ENCODE assay signal across 17 cellular contexts in genomic region chr10:133123746-133124356, GRCh38. TPM values are rescaled to one million over a fixed set of nuclear protein-coding genes. Genes with fewer than 3 reads are reported as not detected.
A peak's percentile ranks its signal among the peaks of the same experiment; 100 is the strongest.
DNase-seq lines count a peak whose midpoint lies in the region; ATAC-seq and TF ChIP-seq lines count a peak whose summit lies in the region.
"Had no signal": no experiment of that assay in that cellular context is flagged by ENCODE, and none has a peak within 500 bp of the region (broad histone marks: within the 10 kb centered on the region; RNA-seq: fewer than 3 reads in every experiment).

No MANE protein-coding gene starts in this region.

- H3K4me1 Mint-ChIP-seq in CD14-positive monocyte, result peaks cover 3% of the 10 kb centered on the region
- H3K4me1 Mint-ChIP-seq in T-helper 2 cell treated with Interferon-gamma antibody and Interleukin-4, amounts not matched to agents 5 μg/mL and 100 μg/mL, for 36 hours (ENCODE audit: low read depth), result no peaks in the 10 kb centered on the region

- no peak overlapping the region for H3K27ac ChIP-seq in left ventricle myocardium inferior (replicated peaks)
- H3K27ac ChIP-seq: A549, KMS-11 had no signal

- TF ChIP-seq RAD21 in Ishikawa (IDR thresholded peaks at IDR 0.05; ENCODE audit: low read depth), result no peak

- peaks cover 12% of the 10 kb centered on the region for H3K9me3 ChIP-seq in left ventricle myocardium inferior (replicated peaks)
- H3K9me3 ChIP-seq: A549, MG63 had no signal

- H3K27me3 ChIP-seq in left ventricle myocardium inferior (ENCODE audit: low read depth), result peaks cover 48% of the 10 kb centered on the region

- H3K4me1 ChIP-seq in left ventricle myocardium inferior, result peaks cover 4% of the 10 kb centered on the region
- H3K4me1 ChIP-seq: A549, Caco-2 had no signal

- no peaks in the 10 kb centered on the region for H3K36me3 ChIP-seq in left ventricle myocardium inferior
- H3K36me3 ChIP-seq: MG63 had no signal

- no peak overlapping the region for H3K4me3 ChIP-seq in left ventricle myocardium inferior
- H3K4me3 ChIP-seq: A549, MG63 had no signal

- ATAC-seq in Right ventricle myocardium inferior, result no peak
- ATAC-seq in left ventricle myocardium superior, result no peak

- intact Hi-C loops in Right ventricle myocardium inferior (cut with DNase I) (loop anchor here (2.0 to 10.0 kb wide), 2 partner anchors 219 to 287 kb away; no protein-coding TSS in a partner anchor), left ventricle myocardium inferior (cut with micrococcal nuclease) (no loop called here), left ventricle myocardium superior (cut with micrococcal nuclease) (no loop called here), posterior vena cava (cut with DNase I) (loop anchor here (5.0 to 10.0 kb wide), 2 partner anchors 179 to 182 kb away; partner anchors contain the start of gene CFAP46 (in 2 of the 2)), CD14-positive monocyte (cut with micrococcal nuclease) (loop anchor here (2.0 kb wide), 1 partner anchor 183 kb away; no protein-coding TSS in a partner anchor)

- H3K9me3 Mint-ChIP-seq in CD14-positive monocyte, result peaks cover 5 to 16% (median 11%) of the 10 kb centered on the region in 7 donors
- H3K9me3 Mint-ChIP-seq in T-helper 2 cell treated with Interferon-gamma antibody and Interleukin-4, amounts not matched to agents 5 μg/mL and 100 μg/mL, for 36 hours, result peaks cover 2% of the 10 kb centered on the region

- H3K4me3 Mint-ChIP-seq in CD14-positive monocyte, result peak overlapping the region in 1 of 2 donors; percentile 21
- no peak overlapping the region for H3K4me3 Mint-ChIP-seq in T-helper 2 cell treated with Interferon-gamma antibody and Interleukin-4, amounts not matched to agents 5 μg/mL and 100 μg/mL, for 36 hours

- no peaks in the 10 kb centered on the region for H3K36me3 Mint-ChIP-seq in CD14-positive monocyte
- no peaks in the 10 kb centered on the region for H3K36me3 Mint-ChIP-seq in T-helper 2 cell treated with Interferon-gamma antibody and Interleukin-4, amounts not matched to agents 5 μg/mL and 100 μg/mL, for 36 hours (ENCODE audit: low read depth)

- TF ChIP-seq CTCF in left ventricle myocardium inferior (IDR thresholded peaks at IDR 0.05; ENCODE audit: borderline replicate concordance) (no peak), CD14-positive monocyte (IDR thresholded peaks at IDR 0.05) (no peak)

- H3K27ac Mint-ChIP-seq in CD14-positive monocyte, result no peak overlapping the region
- H3K27ac Mint-ChIP-seq in T-helper 2 cell treated with Interferon-gamma antibody and Interleukin-4, amounts not matched to agents 5 μg/mL and 100 μg/mL, for 36 hours, result no peak overlapping the region

- H3K27me3 Mint-ChIP-seq in CD14-positive monocyte (ENCODE audit: low read depth in 3 of 3), result peaks cover 11 to 23% (median 11%) of the 10 kb centered on the region in 3 donors
- peaks cover 4% of the 10 kb centered on the region for H3K27me3 Mint-ChIP-seq in T-helper 2 cell treated with Interferon-gamma antibody and Interleukin-4, amounts not matched to agents 5 μg/mL and 100 μg/mL, for 36 hours (ENCODE audit: low read depth)

- no peak for TF ChIP-seq EP300 in Ishikawa (IDR thresholded peaks at IDR 0.05; ENCODE audit: borderline replicate concordance)

- DNase-seq in Right ventricle myocardium inferior (ENCODE audit: missing footprints) (peak; percentile 40), left ventricle myocardium inferior (no peak), left ventricle myocardium superior (peak; percentile 19), posterior vena cava (ENCODE audit: low spot score) (peak; percentile 78), CD14-positive monocyte (ENCODE audit: low spot score) (no peak), KG1 (lab: John Stamatoyannopoulos, UW) (no peak)
- DNase-seq in T-helper 2 cell treated with Interferon-gamma antibody and Interleukin-4, amounts not matched to agents 5 μg/mL and 100 μg/mL, for 36 hours (ENCODE audit: low spot score), result no peak
- DNase-seq: NCI-H1105; NCI-H187; NCI-H69; NK-92 treated with Interleukin-12 subunit alpha and Interleukin-12 subunit beta, amount 100 ng/mL, for 24 hours; OCI-M1 had no signal

TF ChIP-seq in Ishikawa, 13 proteins besides CTCF, POLR2A, EP300 and RAD21:
- TF ChIP-seq YY1 (IDR thresholded peaks at IDR 0.05; ENCODE audit: low read depth) (no peak), USF1 (IDR thresholded peaks at IDR 0.05) (peak; percentile 74)

RNA-seq across cellular contexts. Expression of gene ADGRA1, which starts 36.1 kb away (rescaled TPM):
- total RNA-seq in Right ventricle myocardium inferior (not detected), left ventricle myocardium inferior (not detected), left ventricle myocardium superior (not detected), posterior vena cava (under 1 TPM; 0.10 to 0.56 TPM)
- polyA plus RNA-seq in CD14-positive monocyte, result not detected
- total RNA-seq: Caco-2 had no signal
- polyA plus RNA-seq: A549 had no signal

RNA-seq across cellular contexts. Expression of gene KNDC1, which starts 36.2 kb away (rescaled TPM):
- total RNA-seq in Right ventricle myocardium inferior (not detected), left ventricle myocardium inferior (0.11 TPM), left ventricle myocardium superior (0.20 TPM), posterior vena cava (under 1 TPM; 0.33 to 0.37 TPM)
- polyA plus RNA-seq in CD14-positive monocyte, result under 1 TPM in 1 of 2 donors, not detected in 1; 0.22 TPM

Comparison
In these comparisons a context has a peak if more than half of its experiments do, and no peak if none do; other contexts are left out.
1. DNase-seq: peak in Right ventricle myocardium inferior (single experiment), left ventricle myocardium superior (single experiment) and posterior vena cava (single experiment); none in left ventricle myocardium inferior (single experiment), CD14-positive monocyte (single experiment), KG1 (single experiment) and T-helper 2 cell treated with Interferon-gamma antibody and Interleukin-4, amounts not matched to agents 5 μg/mL and 100 μg/mL, for 36 hours (single experiment).
2. intact Hi-C loops: an anchor here in Right ventricle myocardium inferior (2.0 to 10.0 kb wide), posterior vena cava (5.0 to 10.0 kb wide) and CD14-positive monocyte (2.0 kb wide); none called in left ventricle myocardium inferior and left ventricle myocardium superior.